ENCODE assay signal across 2 cellular contexts in genomic region chr5:134262629-134263028, GRCh38.
A peak's percentile ranks its signal among the peaks of the same experiment; 100 is the strongest.
TF ChIP-seq lines count a peak whose summit lies in the region.

No MANE protein-coding gene starts in this region.

TF ChIP-seq in HCT116, 20 proteins besides CTCF, POLR2A, EP300 and RAD21:
- TF ChIP-seq CBX3 (IDR thresholded peaks at IDR 0.05; ENCODE audit: low read depth): peak; percentile 68; the same call in 1 of the 2 replicates

TF ChIP-seq in K562, 482 proteins besides CTCF, POLR2A, EP300 and RAD21:
- peak; percentile 92 for TF ChIP-seq TRIM28 (IDR thresholded peaks at IDR 0.05)
- TF ChIP-seq CBX1 (IDR thresholded peaks at IDR 0.05; ENCODE audit: low read depth): peak; percentile 74; the same call in 1 of the 2 replicates
- peak; percentile 88 for TF ChIP-seq CBX5 (IDR thresholded peaks at IDR 0.05; ENCODE audit: borderline replicate concordance, low read depth)
- 0 out of 3 replicates have a peak, but pooled peaks of 1 of the 2 experiments have one; percentile 35 for TF ChIP-seq CBX3 (IDR thresholded peaks at IDR 0.05; ENCODE audit: borderline replicate concordance in 1 of 2, low read length in 2 of 2)
- TF ChIP-seq ZNF280A (IDR thresholded peaks at IDR 0.05; ENCODE audit: low read depth, partially characterized antibody): peak; percentile 46
- peak; percentile 45 to 74; a peak in 3 of 4 replicates for TF ChIP-seq TRIM24 (IDR thresholded peaks at IDR 0.05)
